ENCODE assay signal across 1 cellular context in the genomic region with DNA sequence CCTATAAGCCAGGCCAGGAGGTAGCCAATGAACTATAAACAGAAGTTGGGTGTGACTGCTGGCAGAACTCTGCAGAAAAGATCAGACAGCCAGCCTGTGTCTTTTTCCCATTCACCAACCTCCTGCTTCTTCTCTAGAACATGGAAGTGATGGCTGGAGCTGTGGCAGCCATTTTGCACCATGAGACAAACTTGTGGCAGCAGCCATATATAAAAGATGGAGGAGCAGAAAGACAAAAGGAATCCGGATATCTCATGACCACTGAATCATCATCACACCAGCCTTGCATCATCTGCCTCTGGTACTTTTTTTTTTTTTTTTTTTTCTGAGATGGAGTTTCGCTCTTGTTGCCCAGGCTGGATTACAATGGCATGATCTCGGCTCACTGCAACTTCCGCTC.
TF ChIP-seq lines count a peak whose summit lies in the region.

No MANE protein-coding gene starts in this region.

TF ChIP-seq in H1, 55 proteins besides CTCF, POLR2A, EP300 and RAD21:
- TF ChIP-seq ASH2L (IDR thresholded peaks at IDR 0.05; ENCODE audit: low read length) (no peak), NRF1 (IDR thresholded peaks at IDR 0.05; ENCODE audit: low read depth, low read length) (no peak), YY1 (IDR thresholded peaks at IDR 0.05; ENCODE audit: low read depth, low read length) (0 out of 2 replicates have a peak, but pooled peaks have one; percentile 36), SP1 (IDR thresholded peaks at IDR 0.05; ENCODE audit: low read depth, low read length) (no peak), POLR2AphosphoS5 (IDR thresholded peaks at IDR 0.05; ENCODE audit: low read depth, low read length) (no peak), CBX5 (IDR thresholded peaks at IDR 0.05; ENCODE audit: low read depth, low read length) (no peak), TBP (IDR thresholded peaks at IDR 0.05; ENCODE audit: low read depth, low read length) (no peak), CEBPB (IDR thresholded peaks at IDR 0.05; ENCODE audit: low read depth, low read length) (no peak), PHF8 (conservative IDR thresholded peaks at IDR 0.05; ENCODE audit: low read depth, low read length) (no peak), KDM1A (IDR thresholded peaks at IDR 0.05; ENCODE audit: borderline replicate concordance, low read length) (peak; percentile 79; the same call in 1 of the 2 replicates), GTF2F1 (IDR thresholded peaks at IDR 0.05; ENCODE audit: borderline replicate concordance, low read depth, low read length) (no peak), FOSL1 (IDR thresholded peaks at IDR 0.05; ENCODE audit: insufficient read depth, low read depth, low read length) (no peak), KDM4A (IDR thresholded peaks at IDR 0.05; ENCODE audit: low read depth, low read length, severe bottlenecking) (no peak), MAFK (IDR thresholded peaks at IDR 0.05; ENCODE audit: low read depth, low read length) (no peak), TAF7 (optimal IDR thresholded peaks at IDR 0.05; ENCODE audit: borderline replicate concordance, low read depth, low read length) (no peak)
- TF ChIP-seq, protein P1, sequence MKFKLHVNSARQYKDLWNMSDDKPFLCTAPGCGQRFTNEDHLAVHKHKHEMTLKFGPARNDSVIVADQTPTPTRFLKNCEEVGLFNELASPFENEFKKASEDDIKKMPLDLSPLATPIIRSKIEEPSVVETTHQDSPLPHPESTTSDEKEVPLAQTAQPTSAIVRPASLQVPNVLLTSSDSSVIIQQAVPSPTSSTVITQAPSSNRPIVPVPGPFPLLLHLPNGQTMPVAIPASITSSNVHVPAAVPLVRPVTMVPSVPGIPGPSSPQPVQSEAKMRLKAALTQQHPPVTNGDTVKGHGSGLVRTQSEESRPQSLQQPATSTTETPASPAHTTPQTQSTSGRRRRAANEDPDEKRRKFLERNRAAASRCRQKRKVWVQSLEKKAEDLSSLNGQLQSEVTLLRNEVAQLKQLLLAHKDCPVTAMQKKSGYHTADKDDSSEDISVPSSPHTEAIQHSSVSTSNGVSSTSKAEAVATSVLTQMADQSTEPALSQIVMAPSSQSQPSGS (IDR thresholded peaks at IDR 0.05; ENCODE audit: low read length), result no peak
